Comparison of ENCODE assay signal across 27 cellular contexts in genomic region chr5:145778144-145778900, GRCh38. TPM values are rescaled to one million over a fixed set of nuclear protein-coding genes. Genes with fewer than 3 reads are reported as not detected.
A peak's percentile ranks its signal among the peaks of the same experiment; 100 is the strongest.
DNase-seq lines count a peak whose midpoint lies in the region; ATAC-seq and TF ChIP-seq lines count a peak whose summit lies in the region.
"Had no signal": no experiment of that assay in that cellular context is flagged by ENCODE, and none has a peak within 500 bp of the region (broad histone marks: within the 10 kb centered on the region; RNA-seq: fewer than 3 reads in every experiment).

No MANE protein-coding gene starts in this region.

- H3K23ac ChIP-seq in trophoblast cell (ENCODE audit: low read length) = no peak overlapping the region

- H3K4me3 ChIP-seq in trophoblast cell (ENCODE audit: low read depth, low read length) = peak overlapping the region; percentile 18
- H3K4me3 ChIP-seq: body of pancreas, esophagus squamous epithelium, GM12878, sigmoid colon, suprapubic skin had no signal

- no peaks in the 10 kb centered on the region for H3K79me1 ChIP-seq in trophoblast cell (ENCODE audit: low read length)

- H3K9me3 Mint-ChIP-seq in natural killer cell treated with Interleukin-12 subunit alpha and Interleukin-12 subunit beta and Interleukin-15 and Interleukin-18, amount 100 ng/mL, for 72 hours = no peaks in the 10 kb centered on the region
- no peaks in the 10 kb centered on the region for H3K9me3 Mint-ChIP-seq in natural killer cell
- H3K9me3 Mint-ChIP-seq: activated T-helper 1 cell treated with anti-CD3 and anti-CD28 coated beads, Interleukin-12 subunit alpha, Interleukin-12 subunit beta, Interleukin-2, Interleukin-4 antibody, amounts not matched to agents 30 ng/mL and 10 ng/mL and 1 ng/mL, durations not matched to agents 14 hours and 24 hours and 36 hours; CD8-positive, alpha-beta memory T cell; stimulated activated memory B cell treated with anti-CD40 and anti-IgM and Interleukin-4, amounts not matched to agents 10 μg/mL and 1 μg/mL and 100 μg/mL, for 72 hours had no signal

- no peak overlapping the region for H2BK120ac ChIP-seq in trophoblast cell (ENCODE audit: insufficient read depth, low read length, poor library complexity)

- no peak overlapping the region for H3K4ac ChIP-seq in trophoblast cell (ENCODE audit: low read depth, low read length)

- no peak overlapping the region for H3K4me2 ChIP-seq in trophoblast cell (ENCODE audit: low read length)

- no peak overlapping the region for H3K14ac ChIP-seq in trophoblast cell (ENCODE audit: low read length)

- H3K79me2 ChIP-seq in trophoblast cell (ENCODE audit: control insufficient read depth, insufficient read depth, low read length, poor library complexity) = no peaks in the 10 kb centered on the region

- no peak overlapping the region for H2AK5ac ChIP-seq in trophoblast cell (ENCODE audit: low read length)

- H3K27ac ChIP-seq in trophoblast cell (ENCODE audit: low read depth, low read length) = no peak overlapping the region
- H3K27ac ChIP-seq: body of pancreas, esophagus squamous epithelium, sigmoid colon, suprapubic skin had no signal

- H3K18ac ChIP-seq in trophoblast cell (ENCODE audit: low read length) = no peak overlapping the region

- intact Hi-C loops in natural killer cell (cut with micrococcal nuclease) = no loop called here

- no peaks in the 10 kb centered on the region for H3K4me1 ChIP-seq in trophoblast cell (ENCODE audit: control insufficient read depth in 1 of 2, insufficient read depth in 2 of 2, low read length in 2 of 2)
- H3K4me1 ChIP-seq: body of pancreas, sigmoid colon, suprapubic skin had no signal

- no peak overlapping the region for H3K27ac Mint-ChIP-seq in natural killer cell treated with Interleukin-12 subunit alpha and Interleukin-12 subunit beta and Interleukin-15 and Interleukin-18, amount 100 ng/mL, for 72 hours
- H3K27ac Mint-ChIP-seq in natural killer cell = no peak overlapping the region
- H3K27ac Mint-ChIP-seq: activated T-helper 1 cell treated with anti-CD3 and anti-CD28 coated beads, Interleukin-12 subunit alpha, Interleukin-12 subunit beta, Interleukin-2, Interleukin-4 antibody, amounts not matched to agents 30 ng/mL and 10 ng/mL and 1 ng/mL, durations not matched to agents 14 hours and 24 hours and 36 hours; B cell; CD8-positive, alpha-beta memory T cell; progenitor cell of endocrine pancreas; stimulated activated memory B cell treated with anti-CD40 and anti-IgM and Interleukin-4, amounts not matched to agents 10 μg/mL and 1 μg/mL and 100 μg/mL, for 72 hours; T-helper 17 cell had no signal

- H3K9me3 ChIP-seq in trophoblast cell (ENCODE audit: insufficient read depth, low read depth, low read length) = peaks cover 9% of the 10 kb centered on the region
- H3K9me3 ChIP-seq: body of pancreas, esophagus squamous epithelium, sigmoid colon, suprapubic skin had no signal

- H2BK12ac ChIP-seq in trophoblast cell (ENCODE audit: low read length) = no peak overlapping the region

- no peak overlapping the region for H4K91ac ChIP-seq in trophoblast cell (ENCODE audit: low read depth, low read length)

- no peaks in the 10 kb centered on the region for H3K36me3 ChIP-seq in trophoblast cell (ENCODE audit: control insufficient read depth in 1 of 2, insufficient read depth in 2 of 2, low read length in 2 of 2)
- H3K36me3 ChIP-seq: esophagus squamous epithelium, sigmoid colon had no signal

- no peak overlapping the region for H2AFZ ChIP-seq in trophoblast cell (ENCODE audit: insufficient read depth, low read length, poor library complexity)

- peak; percentile 14 to 30 for ATAC-seq in natural killer cell treated with Interleukin-12 subunit alpha and Interleukin-12 subunit beta and Interleukin-15 and Interleukin-18, amount 100 ng/mL, for 72 hours
- ATAC-seq in natural killer cell = no peak
- ATAC-seq in esophagus mucosa = peak; percentile 78
- ATAC-seq in HG02571 (IDR thresholded peaks at IDR 0.05; ENCODE audit: unreplicated experiment) = no peak
- ATAC-seq: body of pancreas, GM12878, T-helper 17 cell had no signal

- no peaks in the 10 kb centered on the region for H3K27me3 ChIP-seq in trophoblast cell (ENCODE audit: insufficient read depth, low read length)
- H3K27me3 ChIP-seq: body of pancreas, esophagus squamous epithelium, sigmoid colon, suprapubic skin had no signal

- H4K12ac ChIP-seq in trophoblast cell (ENCODE audit: low read depth, low read length) = no peak overlapping the region

- H3K4me3 Mint-ChIP-seq in natural killer cell treated with Interleukin-12 subunit alpha and Interleukin-12 subunit beta and Interleukin-15 and Interleukin-18, amount 100 ng/mL, for 72 hours = no peak overlapping the region
- no peak overlapping the region for H3K4me3 Mint-ChIP-seq in natural killer cell
- H3K4me3 Mint-ChIP-seq: activated T-helper 1 cell treated with anti-CD3 and anti-CD28 coated beads, Interleukin-12 subunit alpha, Interleukin-12 subunit beta, Interleukin-2, Interleukin-4 antibody, amounts not matched to agents 30 ng/mL and 10 ng/mL and 1 ng/mL, durations not matched to agents 14 hours and 24 hours and 36 hours; B cell; CD8-positive, alpha-beta memory T cell; stimulated activated memory B cell treated with anti-CD40 and anti-IgM and Interleukin-4, amounts not matched to agents 10 μg/mL and 1 μg/mL and 100 μg/mL, for 72 hours; T-helper 17 cell had no signal

- H3K9ac ChIP-seq in trophoblast cell (ENCODE audit: low read length) = no peak overlapping the region

- DNase-seq in natural killer cell treated with Interleukin-12 subunit alpha and Interleukin-12 subunit beta and Interleukin-15 and Interleukin-18, amount 100 ng/mL, for 72 hours (ENCODE audit: low spot score) = no peak
- DNase-seq in natural killer cell (no peak), trophoblast cell (no peak), SK-N-DZ (ENCODE audit: low spot score) (no peak), NCI-H345 treated with DMSO at 0.1 percent for 48 hours (lab: John Stamatoyannopoulos, UW; ENCODE audit: unreplicated experiment) (no peak)
- no peak for DNase-seq in stimulated activated CD8-positive, alpha-beta memory T cell treated with anti-CD3 and anti-CD28 coated beads, Interleukin-4, amount 100 ng/mL, for 48 hours
- DNase-seq: activated naive CD4-positive, alpha-beta T cell treated with Interleukin-2 at 50 U/mL for 16 hours; body of pancreas; CD8-positive, alpha-beta memory T cell; esophagus squamous epithelium; KG1; mammary epithelial cell; MM.1S; NCI-H1930; NCI-H526; NK-92 treated with Interleukin-12 subunit alpha and Interleukin-12 subunit beta, amount 100 ng/mL, for 24 hours; sigmoid colon; stimulated activated CD4-positive, alpha-beta T cell treated with anti-CD3 and anti-CD28 coated beads, Interleukin-4, amount 100 ng/mL, for 24 hours; T-helper 17 cell had no signal

- H3K27me3 Mint-ChIP-seq in natural killer cell treated with Interleukin-12 subunit alpha and Interleukin-12 subunit beta and Interleukin-15 and Interleukin-18, amount 100 ng/mL, for 72 hours = no peaks in the 10 kb centered on the region
- H3K27me3 Mint-ChIP-seq in natural killer cell (ENCODE audit: low read depth in 2 of 2) = no peaks in the 10 kb centered on the region
- H3K27me3 Mint-ChIP-seq: B cell; CD8-positive, alpha-beta memory T cell; progenitor cell of endocrine pancreas; stimulated activated memory B cell treated with anti-CD40 and anti-IgM and Interleukin-4, amounts not matched to agents 10 μg/mL and 1 μg/mL and 100 μg/mL, for 72 hours; T-helper 17 cell had no signal

- WGBS in trophoblast cell (ENCODE audit: extremely low coverage, insufficient coverage, insufficient read length) = no CpG with 5 or more reads among the region's 12 CpGs

- no peak for TF ChIP-seq CTCF in natural killer cell (IDR thresholded peaks at IDR 0.05)

- no peaks in the 10 kb centered on the region for H3K36me3 Mint-ChIP-seq in natural killer cell treated with Interleukin-12 subunit alpha and Interleukin-12 subunit beta and Interleukin-15 and Interleukin-18, amount 100 ng/mL, for 72 hours
- H3K36me3 Mint-ChIP-seq in natural killer cell = no peaks in the 10 kb centered on the region
- H3K36me3 Mint-ChIP-seq: CD8-positive, alpha-beta memory T cell had no signal

- no peak overlapping the region for H4K8ac ChIP-seq in trophoblast cell (ENCODE audit: low read depth, low read length)

- H3K4me1 Mint-ChIP-seq in natural killer cell treated with Interleukin-12 subunit alpha and Interleukin-12 subunit beta and Interleukin-15 and Interleukin-18, amount 100 ng/mL, for 72 hours (ENCODE audit: low read depth in 2 of 2) = peaks cover 0 to 3% of the 10 kb centered on the region in 2 donors
- no peaks in the 10 kb centered on the region for H3K4me1 Mint-ChIP-seq in natural killer cell
- H3K4me1 Mint-ChIP-seq: B cell; CD8-positive, alpha-beta memory T cell; stimulated activated memory B cell treated with anti-CD40 and anti-IgM and Interleukin-4, amounts not matched to agents 10 μg/mL and 1 μg/mL and 100 μg/mL, for 72 hours; T-helper 17 cell had no signal

- H2BK5ac ChIP-seq in trophoblast cell (ENCODE audit: low read depth, low read length, poor library complexity) = no peak overlapping the region

RNA-seq across cellular contexts. Expression of gene PRELID2, which starts 56.8 kb away (rescaled TPM):
- 1 to 10 TPM; 3.3 to 7.9 TPM for total RNA-seq in natural killer cell treated with Interleukin-12 subunit alpha and Interleukin-12 subunit beta and Interleukin-15 and Interleukin-18, amount 100 ng/mL, for 72 hours
- total RNA-seq in natural killer cell (1 to 10 TPM; 1.5 to 3.1 (median 1.7) TPM), esophagus mucosa (4.8 TPM)
- 2.7 and 2.9 TPM in 2 replicates for polyA plus RNA-seq in trophoblast cell (2013)
- 4.4 and 7.1 TPM in 2 replicates for polyA plus RNA-seq in SK-N-DZ (2014; cell fraction: cytosol; rRNA removed)
- 1.1 and 1.3 TPM in 2 replicates for polyA plus RNA-seq in SK-N-DZ (2014; cell fraction: nucleus; rRNA removed)

Comparison
In these comparisons a context has a peak if more than half of its experiments do, and no peak if none do; other contexts are left out.
1. ATAC-seq: peak in natural killer cell treated with Interleukin-12 subunit alpha and Interleukin-12 subunit beta and Interleukin-15 and Interleukin-18, amount 100 ng/mL, for 72 hours (2 of 2) and esophagus mucosa (single experiment); none in natural killer cell (0 of 3) and HG02571 (single experiment).